Comparison of ENCODE assay signal across 12 cellular contexts in genomic region chr20:32216396-32217142, GRCh38.
"Had no signal": no experiment of that assay in that cellular context is flagged by ENCODE, and none has a peak within 500 bp of the region (broad histone marks: within the 10 kb centered on the region; RNA-seq: fewer than 3 reads in every experiment).

No MANE protein-coding gene starts in this region.

- H3K9me3 ChIP-seq: gastrocnemius medialis, heart left ventricle, lower lobe of right lung, vagina had no signal

- H3K27ac ChIP-seq: gastrocnemius medialis, lower lobe of right lung, vagina, VCaP had no signal

- H3K4me3 ChIP-seq: gastrocnemius medialis, heart left ventricle, lower lobe of right lung, vagina had no signal

- FAIRE-seq: endometrium had no signal

- DNase-seq: activated CD4-positive, alpha-beta T cell treated with anti-CD3 and anti-CD28 coated beads for 1 hour; activated CD4-positive, alpha-beta T cell treated with anti-CD3 and anti-CD28 coated beads, Interleukin-2, amount 50 U/mL, for 4 hours; caudate nucleus; gastrocnemius medialis; heart left ventricle; lower lobe of right lung; stimulated activated naive CD4-positive, alpha-beta T cell; T-helper 17 cell had no signal

- H3K27me3 ChIP-seq: gastrocnemius medialis, heart left ventricle, vagina had no signal

- H3K4me1 ChIP-seq: lower lobe of right lung, vagina had no signal

- ATAC-seq: esophagus mucosa, gastrocnemius medialis, lower lobe of right lung, T-helper 17 cell had no signal
